8 cellular contexts compared by ENCODE assay signal in genomic region chr3:49028298-49028672, GRCh38. TPM values are rescaled to one million over a fixed set of nuclear protein-coding genes. Genes with fewer than 3 reads are reported as not detected.
A peak's percentile ranks its signal among the peaks of the same experiment; 100 is the strongest.
DNase-seq lines count a peak whose midpoint lies in the region; ATAC-seq and TF ChIP-seq lines count a peak whose summit lies in the region.

No MANE protein-coding gene starts in this region.

- TF ChIP-seq CTCF in adrenal gland (IDR thresholded peaks at IDR 0.05) (no peak), left lung (IDR thresholded peaks at IDR 0.05) (no peak)

- ATAC-seq in left lung: no peak
- no peak for ATAC-seq in GM18907 (IDR thresholded peaks at IDR 0.05; ENCODE audit: unreplicated experiment)
- no peak for ATAC-seq in GM18870 (IDR thresholded peaks at IDR 0.05; ENCODE audit: unreplicated experiment)

- H3K9me3 ChIP-seq in adrenal gland (replicated peaks in 1 of 3): no peaks in the 10 kb centered on the region
- no peaks in the 10 kb centered on the region for H3K9me3 ChIP-seq in left lung
- no peaks in the 10 kb centered on the region for H3K9me3 ChIP-seq in thymus (ENCODE audit: control insufficient read depth)

- H3K36me3 ChIP-seq in adrenal gland (replicated peaks in 1 of 2) (peaks cover 0 to 60% of the 10 kb centered on the region in 2 donors), left lung (peaks cover 0 to 77% of the 10 kb centered on the region in 2 donors), thymus (ENCODE audit: control insufficient read depth, insufficient read depth) (peaks cover 52% of the 10 kb centered on the region)

- H3K27me3 ChIP-seq in adrenal gland (no peaks in the 10 kb centered on the region), left lung (no peaks in the 10 kb centered on the region), thymus (ENCODE audit: control insufficient read depth, insufficient read depth) (no peaks in the 10 kb centered on the region)

- TF ChIP-seq POLR2A in adrenal gland (IDR thresholded peaks at IDR 0.05): no peak

- intact Hi-C loops in adrenal gland (cut with DNase I): loop anchor here in 1 of 2 donors (10.0 kb wide), 1 partner anchor 1017 kb away; no protein-coding TSS in a partner anchor
- intact Hi-C loops in left lung (cut with DNase I): no loop called here

- H3K4me3 ChIP-seq in adrenal gland: peak overlapping the region in 1 of 4 donors; percentile 73
- peak overlapping the region; percentile 65 to 68 for H3K4me3 ChIP-seq in left lung
- H3K4me3 ChIP-seq in thymus (ENCODE audit: low read length): peak overlapping the region; percentile 64

- WGBS in adrenal gland, 4 donors: 82 to 85% (median 84%) methylated on average over 4 of the region's 4 CpGs
- 91% methylated on average over 4 of the region's 4 CpGs for WGBS in thymus

- H3K27ac ChIP-seq in adrenal gland (peak overlapping the region in 4 of 5 donors; percentile 79 to 94 (median 92)), left lung (peak overlapping the region in 1 of 2 donors; percentile 84), thymus (ENCODE audit: low read depth) (peak overlapping the region; percentile 46)

- peak; percentile 58 for DNase-seq in activated effector memory CD4-positive, alpha-beta T cell treated with anti-CD3 and anti-CD28 coated beads, Interleukin-2, amount 50 U/mL, for 16 hours
- no peak for DNase-seq in activated effector memory CD4-positive, alpha-beta T cell treated with Interleukin-2 at 50 U/mL for 16 hours
- DNase-seq in adrenal gland (no peak), left lung (no peak), middle frontal gyrus (ENCODE audit: extremely low spot score, low spot score) (no peak)

- H3K4me1 ChIP-seq in adrenal gland (replicated peaks in 1 of 2) (peaks cover 10 to 23% of the 10 kb centered on the region in 2 donors), left lung (peaks cover 15 to 49% of the 10 kb centered on the region in 2 donors), thymus (ENCODE audit: control insufficient read depth, insufficient read depth, low read length) (peaks cover 7% of the 10 kb centered on the region)

RNA-seq across cellular contexts. Expression of gene IMPDH2, which starts 0.9 kb away (rescaled TPM):
- total RNA-seq in adrenal gland (100 to 1,000 TPM; 113 to 208 (median 127) TPM), left lung (100 to 1,000 TPM; 136 to 187 TPM)
- polyA plus RNA-seq in adrenal gland (100 to 1,000 TPM; 145 to 171 (median 152) TPM), thymus (85.7 TPM)

RNA-seq across cellular contexts. Expression of gene NDUFAF3, which starts 6.4 kb away (rescaled TPM):
- total RNA-seq in adrenal gland (100 to 1,000 TPM in 7 of 8 donors, 10 to 100 TPM in 1; 87.2 to 442 (median 173) TPM), left lung (10 to 100 TPM; 83.8 to 92.2 TPM)
- polyA plus RNA-seq in adrenal gland (100 to 1,000 TPM; 102 to 578 (median 269) TPM), thymus (65.0 TPM)

RNA-seq across cellular contexts. Expression of gene DALRD3, which starts 9.9 kb away (rescaled TPM):
- total RNA-seq in adrenal gland (10 to 100 TPM; 18.4 to 87.9 (median 46.7) TPM), left lung (10 to 100 TPM; 23.6 to 24.5 TPM)
- polyA plus RNA-seq in adrenal gland (10 to 100 TPM; 22.8 to 65.2 (median 53.1) TPM), thymus (35.0 TPM)

RNA-seq across cellular contexts. Expression of gene WDR6, which starts 21.1 kb away (rescaled TPM):
- 100 to 1,000 TPM; 106 to 431 (median 177) TPM for total RNA-seq in adrenal gland
- 100 to 1,000 TPM in 2 of 3 donors, 10 to 100 TPM in 1; 86.0 to 699 (median 442) TPM for polyA plus RNA-seq in adrenal gland
- 100 to 1,000 TPM; 156 to 190 TPM for total RNA-seq in left lung
- 209 TPM for polyA plus RNA-seq in thymus

RNA-seq across cellular contexts. Expression of gene P4HTM, which starts 38.2 kb away (rescaled TPM):
- total RNA-seq in adrenal gland: 100 to 1,000 TPM in 4 of 8 donors, 10 to 100 TPM in 4; 56.7 to 174 (median 102) TPM
- polyA plus RNA-seq in adrenal gland: 100 to 1,000 TPM in 2 of 3 donors, 10 to 100 TPM in 1; 26.6 to 155 (median 129) TPM
- 10 to 100 TPM; 40.2 to 41.8 TPM for total RNA-seq in left lung
- 27.1 TPM for polyA plus RNA-seq in thymus
